Comparison of ENCODE assay signal across 32 cellular contexts in genomic region chr1:47676311-47677054, GRCh38.
DNase-seq lines count a peak whose midpoint lies in the region; TF ChIP-seq lines count a peak whose summit lies in the region.
"Had no signal": no experiment of that assay in that cellular context is flagged by ENCODE, and none has a peak within 500 bp of the region (broad histone marks: within the 10 kb centered on the region; RNA-seq: fewer than 3 reads in every experiment).

No MANE protein-coding gene starts in this region.

- H3K36me3 Mint-ChIP-seq in endodermal cell (ENCODE audit: low read depth) (no peaks in the 10 kb centered on the region), neural progenitor cell (no peaks in the 10 kb centered on the region)
- H3K36me3 Mint-ChIP-seq: activated CD4-positive, alpha-beta memory T cell treated with anti-CD3 and anti-CD28 coated beads for 36 hours; activated naive CD4-positive, alpha-beta T cell treated with anti-CD3 and anti-CD28 coated beads, Interleukin-2, amount 10 ng/mL, durations not matched to agents 7 days and 5 days had no signal

- H3K4me3 ChIP-seq in endodermal cell (ENCODE audit: low read length) (no peak overlapping the region), neural progenitor cell (no peak overlapping the region), H7 (ENCODE audit: insufficient read depth, low read depth, low read length) (no peak overlapping the region)
- H3K4me3 ChIP-seq: right lobe of liver, transverse colon had no signal

- H4K20me1 ChIP-seq in neural progenitor cell (ENCODE audit: low read depth): no peaks in the 10 kb centered on the region

- H3K27me3 Mint-ChIP-seq in endodermal cell (ENCODE audit: insufficient read depth): peaks cover 19% of the 10 kb centered on the region
- H3K27me3 Mint-ChIP-seq in neural progenitor cell (ENCODE audit: insufficient read depth, low read depth): peaks cover 10% of the 10 kb centered on the region

- WGBS in endodermal cell (ENCODE audit: insufficient coverage in 1 of 2, insufficient read length in 1 of 2), 2 experiments: 91 to 94% methylated on average over 10 to 14 of the region's 14 CpGs

- H3K4me3 Mint-ChIP-seq in endodermal cell (no peak overlapping the region), neural progenitor cell (no peak overlapping the region)
- H3K4me3 Mint-ChIP-seq: activated CD4-positive, alpha-beta memory T cell treated with anti-CD3 and anti-CD28 coated beads for 36 hours; activated naive CD4-positive, alpha-beta T cell treated with anti-CD3 and anti-CD28 coated beads, Interleukin-2, amount 10 ng/mL, durations not matched to agents 7 days and 5 days; activated T-helper 1 cell treated with anti-CD3 and anti-CD28 coated beads, Interleukin-12 subunit alpha, Interleukin-12 subunit beta, Interleukin-2, Interleukin-4 antibody, amounts not matched to agents 30 ng/mL and 10 ng/mL and 1 ng/mL, durations not matched to agents 14 hours and 24 hours and 36 hours; T-helper 17 cell had no signal

- H3K79me2 ChIP-seq in neural progenitor cell (ENCODE audit: low read depth): no peaks in the 10 kb centered on the region

- H3K9me3 ChIP-seq in endodermal cell (ENCODE audit: control insufficient read depth, low read length) (peaks cover 7% of the 10 kb centered on the region), neural progenitor cell (ENCODE audit: low read depth) (peaks cover 13% of the 10 kb centered on the region)
- H3K9me3 ChIP-seq: right lobe of liver, transverse colon had no signal

- H3K27ac ChIP-seq in endodermal cell (ENCODE audit: low read depth, low read length): no peak overlapping the region
- no peak overlapping the region for H3K27ac ChIP-seq in neural progenitor cell
- H3K27ac ChIP-seq: brain microvascular endothelial cell, epithelial cell of prostate, HL-60, right lobe of liver, transverse colon had no signal

- H3K4me1 Mint-ChIP-seq in endodermal cell (no peaks in the 10 kb centered on the region), neural progenitor cell (peaks cover 14% of the 10 kb centered on the region)
- H3K4me1 Mint-ChIP-seq: activated naive CD4-positive, alpha-beta T cell treated with anti-CD3 and anti-CD28 coated beads, Interleukin-2, amount 10 ng/mL, durations not matched to agents 7 days and 5 days; T-helper 17 cell had no signal

- no peaks in the 10 kb centered on the region for H3K4me1 ChIP-seq in endodermal cell (ENCODE audit: control insufficient read depth, insufficient read depth, low read length)
- H3K4me1 ChIP-seq in neural progenitor cell: peaks cover 5% of the 10 kb centered on the region
- H3K4me1 ChIP-seq: right lobe of liver, transverse colon had no signal

- peak; percentile 49 for DNase-seq in activated effector memory CD4-positive, alpha-beta T cell treated with anti-CD3 and anti-CD28 coated beads, Interleukin-2, amount 50 U/mL, for 16 hours
- no peak for DNase-seq in activated effector memory CD4-positive, alpha-beta T cell treated with Interleukin-2 at 50 U/mL for 16 hours
- DNase-seq in endodermal cell (peak; percentile 41), neural progenitor cell (ENCODE audit: low spot score) (no peak), GM20000 (ENCODE audit: low spot score) (no peak), H7 (no peak), MV-4-11 (lab: John Stamatoyannopoulos, UW) (no peak)
- no peak for DNase-seq in stimulated activated CD4-positive, alpha-beta T cell treated with anti-CD3 and anti-CD28 coated beads, Interleukin-4, amount 100 ng/mL, for 1 hour
- DNase-seq: 8988T; activated CD4-positive, alpha-beta memory T cell treated with anti-CD3 and anti-CD28 coated beads for 36 hours; activated naive CD4-positive, alpha-beta T cell treated with anti-CD3 and anti-CD28 coated beads, Interleukin-2, amount 10 ng/mL, durations not matched to agents 7 days and 5 days; amniotic stem cell; brain microvascular endothelial cell; DND-41; GF-D8; Kasumi-1; mesenchymal stem cell; NCI-H1436; NCI-H2081; NCI-H2227 treated with DMSO at 0.1 percent for 48 hours; NCI-H526 treated with DMSO at 0.1 percent for 48 hours; NK-92 treated with Interleukin-12 subunit alpha and Interleukin-12 subunit beta, amount 100 ng/mL, for 24 hours; PC-3; stimulated activated CD4-positive, alpha-beta T cell treated with anti-CD3 and anti-CD28 coated beads, Interleukin-12 subunit alpha, Interleukin-12 subunit beta, amount 100 ng/mL, for 4 hours; stimulated activated CD4-positive, alpha-beta T cell treated with anti-CD3 and anti-CD28 coated beads, Interleukin-2, amount 100 ng/mL, for 48 hours; T-helper 17 cell; transverse colon had no signal

- no peak overlapping the region for H3K27ac Mint-ChIP-seq in endodermal cell
- H3K27ac Mint-ChIP-seq in neural progenitor cell: no peak overlapping the region
- H3K27ac Mint-ChIP-seq: activated CD4-positive, alpha-beta memory T cell treated with anti-CD3 and anti-CD28 coated beads for 36 hours; activated naive CD4-positive, alpha-beta T cell treated with anti-CD3 and anti-CD28 coated beads, Interleukin-2, amount 10 ng/mL, durations not matched to agents 7 days and 5 days; activated T-helper 1 cell treated with anti-CD3 and anti-CD28 coated beads, Interleukin-12 subunit alpha, Interleukin-12 subunit beta, Interleukin-2, Interleukin-4 antibody, amounts not matched to agents 30 ng/mL and 10 ng/mL and 1 ng/mL, durations not matched to agents 14 hours and 24 hours and 36 hours; progenitor cell of endocrine pancreas; T-helper 17 cell had no signal

- H3K36me3 ChIP-seq in endodermal cell (ENCODE audit: control insufficient read depth, insufficient read depth, low read length) (no peaks in the 10 kb centered on the region), neural progenitor cell (peaks cover 8% of the 10 kb centered on the region), H7 (replicated peaks; ENCODE audit: control insufficient read depth, insufficient read depth, low read length) (no peaks in the 10 kb centered on the region)
- H3K36me3 ChIP-seq: brain microvascular endothelial cell, right lobe of liver, transverse colon had no signal

- no peaks in the 10 kb centered on the region for H3F3A ChIP-seq in neural progenitor cell (ENCODE audit: low read depth)

- H3K9ac ChIP-seq in endodermal cell (ENCODE audit: extremely low read depth, low read length, poor library complexity, severe bottlenecking) (no peak overlapping the region), neural progenitor cell (no peak overlapping the region)

- no peaks in the 10 kb centered on the region for H3K27me3 ChIP-seq in endodermal cell (ENCODE audit: control insufficient read depth, insufficient read depth, low read length, poor library complexity, severe bottlenecking)
- H3K27me3 ChIP-seq in neural progenitor cell: no peaks in the 10 kb centered on the region
- H3K27me3 ChIP-seq in H7 (ENCODE audit: control insufficient read depth, insufficient read depth, low read length): peaks cover 6% of the 10 kb centered on the region
- H3K27me3 ChIP-seq: brain microvascular endothelial cell, right lobe of liver, transverse colon had no signal

- peak overlapping the region; percentile 76 for H2AFZ ChIP-seq in neural progenitor cell (replicated peaks)

- H3K9me3 Mint-ChIP-seq in endodermal cell (peaks cover 8% of the 10 kb centered on the region), neural progenitor cell (peaks cover 8% of the 10 kb centered on the region)

- TF ChIP-seq CTCF in endodermal cell (conservative IDR thresholded peaks at IDR 0.05) (no peak), neural progenitor cell (IDR thresholded peaks at IDR 0.05) (no peak), GM20000 (IDR thresholded peaks at IDR 0.05; ENCODE audit: extremely low read depth, missing control alignments) (no peak)

- no peak overlapping the region for H3K4me2 ChIP-seq in neural progenitor cell

Comparison
In these comparisons a context has a peak if more than half of its experiments do, and no peak if none do; other contexts are left out.
1. DNase-seq: peak in activated effector memory CD4-positive, alpha-beta T cell treated with anti-CD3 and anti-CD28 coated beads, Interleukin-2, amount 50 U/mL, for 16 hours (single experiment) and endodermal cell (single experiment); none in activated effector memory CD4-positive, alpha-beta T cell treated with Interleukin-2 at 50 U/mL for 16 hours (single experiment), neural progenitor cell (single experiment), stimulated activated CD4-positive, alpha-beta T cell treated with anti-CD3 and anti-CD28 coated beads, Interleukin-4, amount 100 ng/mL, for 1 hour (single experiment), GM20000 (single experiment), H7 (single experiment) and MV-4-11 (single experiment).